Comparison of ENCODE assay signal across 2 cellular contexts in genomic region chr16:71297252-71297651, GRCh38.
A peak's percentile ranks its signal among the peaks of the same experiment; 100 is the strongest.
TF ChIP-seq lines count a peak whose summit lies in the region.

No MANE protein-coding gene starts in this region.

TF ChIP-seq in IMR-90, 13 proteins besides CTCF, POLR2A, EP300 and RAD21:
- no peak for TF ChIP-seq RFX5 (IDR thresholded peaks at IDR 0.05; ENCODE audit: low read depth, low read length)

TF ChIP-seq in K562, 482 proteins besides CTCF, POLR2A, EP300 and RAD21:
- TF ChIP-seq NFE2L1 (tag; IDR thresholded peaks at IDR 0.05; ENCODE audit: borderline replicate concordance, low read depth): no peak
- TF ChIP-seq, protein P1, sequence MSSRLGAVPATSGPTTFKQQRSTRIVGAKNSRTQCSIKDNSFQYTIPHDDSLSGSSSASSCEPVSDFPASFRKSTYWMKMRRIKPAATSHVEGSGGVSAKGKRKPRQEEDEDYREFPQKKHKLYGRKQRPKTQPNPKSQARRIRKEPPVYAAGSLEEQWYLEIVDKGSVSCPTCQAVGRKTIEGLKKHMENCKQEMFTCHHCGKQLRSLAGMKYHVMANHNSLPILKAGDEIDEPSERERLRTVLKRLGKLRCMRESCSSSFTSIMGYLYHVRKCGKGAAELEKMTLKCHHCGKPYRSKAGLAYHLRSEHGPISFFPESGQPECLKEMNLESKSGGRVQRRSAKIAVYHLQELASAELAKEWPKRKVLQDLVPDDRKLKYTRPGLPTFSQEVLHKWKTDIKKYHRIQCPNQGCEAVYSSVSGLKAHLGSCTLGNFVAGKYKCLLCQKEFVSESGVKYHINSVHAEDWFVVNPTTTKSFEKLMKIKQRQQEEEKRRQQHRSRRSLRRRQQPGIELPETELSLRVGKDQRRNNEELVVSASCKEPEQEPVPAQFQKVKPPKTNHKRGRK (tag; IDR thresholded peaks at IDR 0.05): 0 out of 2 replicates have a peak, but pooled peaks have one; percentile 46
- TF ChIP-seq EP400 (IDR thresholded peaks at IDR 0.05): no peak
- TF ChIP-seq, protein P2, sequence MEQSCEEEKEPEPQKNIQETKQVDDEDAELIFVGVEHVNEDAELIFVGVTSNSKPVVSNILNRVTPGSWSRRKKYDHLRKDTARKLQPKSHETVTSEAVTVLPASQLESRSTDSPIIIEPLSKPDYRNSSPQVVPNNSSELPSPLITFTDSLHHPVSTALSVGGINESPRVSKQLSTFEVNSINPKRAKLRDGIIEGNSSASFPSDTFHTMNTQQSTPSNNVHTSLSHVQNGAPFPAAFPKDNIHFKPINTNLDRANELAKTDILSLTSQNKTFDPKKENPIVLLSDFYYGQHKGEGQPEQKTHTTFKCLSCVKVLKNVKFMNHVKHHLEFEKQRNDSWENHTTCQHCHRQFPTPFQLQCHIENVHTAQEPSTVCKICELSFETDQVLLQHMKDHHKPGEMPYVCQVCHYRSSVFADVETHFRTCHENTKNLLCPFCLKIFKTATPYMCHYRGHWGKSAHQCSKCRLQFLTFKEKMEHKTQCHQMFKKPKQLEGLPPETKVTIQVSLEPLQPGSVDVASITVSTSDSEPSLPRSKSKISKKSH (CRISPR knock-in tag; IDR thresholded peaks at IDR 0.05): no peak
- no peak for TF ChIP-seq STAT5A (IDR thresholded peaks at IDR 0.05; ENCODE audit: borderline replicate concordance, low read length)
- 0 out of 4 replicates have a peak, but pooled peaks of 1 of the 2 experiments have one; percentile 14 for TF ChIP-seq NRF1 (conservative IDR thresholded peaks at IDR 0.05 in 1 of 2, IDR thresholded peaks at IDR 0.05 in 1 of 2)
- no peak for TF ChIP-seq ZNF444 (CRISPR knock-in tag; IDR thresholded peaks at IDR 0.05)
- TF ChIP-seq RFX5 (IDR thresholded peaks at IDR 0.05; ENCODE audit: low read depth, low read length): no peak
